In the genomic region with DNA sequence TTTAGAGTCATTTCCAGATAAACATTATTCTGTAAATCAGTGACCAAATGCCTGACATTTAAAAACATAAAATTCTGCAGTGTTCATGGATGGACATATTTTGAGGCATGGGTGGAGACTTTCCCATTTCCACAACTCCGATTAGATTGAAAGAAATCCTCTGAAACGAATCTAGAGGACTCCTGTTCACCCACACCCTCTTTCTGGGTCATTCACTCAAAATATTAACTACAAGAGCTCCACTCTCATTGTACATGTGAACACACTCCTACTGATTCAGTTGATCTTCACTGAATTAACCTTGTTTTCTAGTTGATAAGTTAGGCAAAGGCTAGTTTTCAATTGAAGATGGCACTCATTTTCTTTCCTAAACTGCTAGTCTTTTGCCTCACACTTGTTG, we compare ENCODE assay signal across 1 cellular context.
TF ChIP-seq lines count a peak whose summit lies in the region.

No MANE protein-coding gene starts in this region.

TF ChIP-seq in HCT116, 20 proteins besides CTCF, POLR2A, EP300 and RAD21:
- TF ChIP-seq CEBPB (IDR thresholded peaks at IDR 0.05; ENCODE audit: low read depth): no peak
- TF ChIP-seq, protein P1, sequence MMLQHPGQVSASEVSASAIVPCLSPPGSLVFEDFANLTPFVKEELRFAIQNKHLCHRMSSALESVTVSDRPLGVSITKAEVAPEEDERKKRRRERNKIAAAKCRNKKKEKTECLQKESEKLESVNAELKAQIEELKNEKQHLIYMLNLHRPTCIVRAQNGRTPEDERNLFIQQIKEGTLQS (IDR thresholded peaks at IDR 0.05): no peak
- TF ChIP-seq SP1 (IDR thresholded peaks at IDR 0.05; ENCODE audit: low read depth): no peak
- TF ChIP-seq, protein P2, sequence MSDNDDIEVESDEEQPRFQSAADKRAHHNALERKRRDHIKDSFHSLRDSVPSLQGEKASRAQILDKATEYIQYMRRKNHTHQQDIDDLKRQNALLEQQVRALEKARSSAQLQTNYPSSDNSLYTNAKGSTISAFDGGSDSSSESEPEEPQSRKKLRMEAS (IDR thresholded peaks at IDR 0.05): no peak
- no peak for TF ChIP-seq TCF7L2 (IDR thresholded peaks at IDR 0.05; ENCODE audit: borderline replicate concordance, extremely low read depth, insufficient read depth, insufficient read length)
- no peak for TF ChIP-seq SIN3A (IDR thresholded peaks at IDR 0.05; ENCODE audit: low read depth)
- TF ChIP-seq POLR2AphosphoS5 (IDR thresholded peaks at IDR 0.05; ENCODE audit: low read depth, low read length): no peak
- TF ChIP-seq EGR1 (IDR thresholded peaks at IDR 0.05; ENCODE audit: low read depth): no peak
- TF ChIP-seq ZNF274 (IDR thresholded peaks at IDR 0.05; ENCODE audit: low read depth, low read length): no peak
- TF ChIP-seq FOSL1 (IDR thresholded peaks at IDR 0.05; ENCODE audit: low read depth): no peak
- TF ChIP-seq CBX3 (IDR thresholded peaks at IDR 0.05; ENCODE audit: low read depth): no peak
- TF ChIP-seq, protein P3, sequence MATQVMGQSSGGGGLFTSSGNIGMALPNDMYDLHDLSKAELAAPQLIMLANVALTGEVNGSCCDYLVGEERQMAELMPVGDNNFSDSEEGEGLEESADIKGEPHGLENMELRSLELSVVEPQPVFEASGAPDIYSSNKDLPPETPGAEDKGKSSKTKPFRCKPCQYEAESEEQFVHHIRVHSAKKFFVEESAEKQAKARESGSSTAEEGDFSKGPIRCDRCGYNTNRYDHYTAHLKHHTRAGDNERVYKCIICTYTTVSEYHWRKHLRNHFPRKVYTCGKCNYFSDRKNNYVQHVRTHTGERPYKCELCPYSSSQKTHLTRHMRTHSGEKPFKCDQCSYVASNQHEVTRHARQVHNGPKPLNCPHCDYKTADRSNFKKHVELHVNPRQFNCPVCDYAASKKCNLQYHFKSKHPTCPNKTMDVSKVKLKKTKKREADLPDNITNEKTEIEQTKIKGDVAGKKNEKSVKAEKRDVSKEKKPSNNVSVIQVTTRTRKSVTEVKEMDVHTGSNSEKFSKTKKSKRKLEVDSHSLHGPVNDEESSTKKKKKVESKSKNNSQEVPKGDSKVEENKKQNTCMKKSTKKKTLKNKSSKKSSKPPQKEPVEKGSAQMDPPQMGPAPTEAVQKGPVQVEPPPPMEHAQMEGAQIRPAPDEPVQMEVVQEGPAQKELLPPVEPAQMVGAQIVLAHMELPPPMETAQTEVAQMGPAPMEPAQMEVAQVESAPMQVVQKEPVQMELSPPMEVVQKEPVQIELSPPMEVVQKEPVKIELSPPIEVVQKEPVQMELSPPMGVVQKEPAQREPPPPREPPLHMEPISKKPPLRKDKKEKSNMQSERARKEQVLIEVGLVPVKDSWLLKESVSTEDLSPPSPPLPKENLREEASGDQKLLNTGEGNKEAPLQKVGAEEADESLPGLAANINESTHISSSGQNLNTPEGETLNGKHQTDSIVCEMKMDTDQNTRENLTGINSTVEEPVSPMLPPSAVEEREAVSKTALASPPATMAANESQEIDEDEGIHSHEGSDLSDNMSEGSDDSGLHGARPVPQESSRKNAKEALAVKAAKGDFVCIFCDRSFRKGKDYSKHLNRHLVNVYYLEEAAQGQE (IDR thresholded peaks at IDR 0.05; ENCODE audit: low read depth): no peak
